In the genomic region with DNA sequence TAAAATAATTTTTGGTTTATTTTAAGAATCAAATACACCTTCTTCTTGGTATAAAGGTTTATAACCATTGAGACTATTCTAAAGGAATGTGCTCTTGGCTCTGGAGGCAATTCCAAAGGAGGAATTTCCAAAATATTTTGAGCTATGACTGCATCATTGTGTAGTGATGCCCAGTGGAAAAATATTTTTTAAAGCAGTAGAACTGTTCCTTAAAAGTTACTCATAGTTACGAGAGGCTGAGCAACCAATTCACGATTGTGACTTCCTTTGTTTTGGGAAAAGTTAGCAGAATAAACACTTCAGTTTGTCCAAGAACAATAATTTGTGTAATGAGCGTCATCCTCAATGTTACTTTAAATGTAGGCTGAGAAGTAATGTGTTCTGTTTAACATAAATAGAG, we compare ENCODE assay signal across 15 cellular contexts.
A peak's percentile ranks its signal among the peaks of the same experiment; 100 is the strongest.
DNase-seq lines count a peak whose midpoint lies in the region; ATAC-seq and TF ChIP-seq lines count a peak whose summit lies in the region.
"Had no signal": no experiment of that assay in that cellular context is flagged by ENCODE, and none has a peak within 500 bp of the region (broad histone marks: within the 10 kb centered on the region; RNA-seq: fewer than 3 reads in every experiment).

No MANE protein-coding gene starts in this region.

- H3K4me3 ChIP-seq in heart right ventricle: no peak overlapping the region
- H3K4me3 ChIP-seq in cardiac fibroblast (replicated peaks in 1 of 2; ENCODE audit: low read depth in 2 of 2, low read length in 2 of 2): no peak overlapping the region
- H3K4me3 ChIP-seq: psoas muscle had no signal

- DNase-seq in heart right ventricle (no peak), cardiac septum (ENCODE audit: low spot score) (no peak), cardiac fibroblast (ENCODE audit: low read depth in 2 of 2) (peak; percentile 75 to 79), kidney glomerular epithelial cell (lab: John Stamatoyannopoulos, UW) (peak; percentile 35), NCI-H1417 treated with DMSO at 0.1 percent for 48 hours (lab: John Stamatoyannopoulos, UW) (no peak)
- no peak for DNase-seq in effector CD4-positive, alpha-beta T cell
- DNase-seq: activated CD4-positive, alpha-beta memory T cell treated with anti-CD3 and anti-CD28 coated beads for 36 hours; amygdala; effector CD8-positive, alpha-beta T cell; KBM-7; psoas muscle; SIG-M5; stimulated activated CD8-positive, alpha-beta memory T cell treated with anti-CD3 and anti-CD28 coated beads, Interleukin-4, amount 100 ng/mL, for 48 hours had no signal

- intact Hi-C loops in heart right ventricle (cut with DNase I) (no loop called here), cardiac septum (cut with DNase I) (no loop called here)

- TF ChIP-seq CTCF in heart right ventricle (IDR thresholded peaks at IDR 0.05) (no peak), cardiac fibroblast (IDR thresholded peaks at IDR 0.05; ENCODE audit: low read depth, low read length) (no peak)

- H3K27ac ChIP-seq in heart right ventricle: no peak overlapping the region
- H3K27ac ChIP-seq: psoas muscle had no signal

- H3K9me3 ChIP-seq in heart right ventricle: no peaks in the 10 kb centered on the region
- H3K9me3 ChIP-seq: psoas muscle had no signal

- H3K4me1 ChIP-seq in heart right ventricle: peaks cover 0 to 6% (median 0%) of the 10 kb centered on the region in 9 donors
- H3K4me1 ChIP-seq: psoas muscle had no signal

- ATAC-seq in heart right ventricle: peak in 5 of 8 donors; percentile 39 to 70 (median 67)
- ATAC-seq in HG02938 (IDR thresholded peaks at IDR 0.05; ENCODE audit: unreplicated experiment): no peak
- ATAC-seq in GM21515 (IDR thresholded peaks at IDR 0.05; ENCODE audit: unreplicated experiment): no peak
- ATAC-seq: psoas muscle had no signal

- H3K27me3 ChIP-seq in heart right ventricle: no peaks in the 10 kb centered on the region

- WGBS in heart right ventricle, 2 donors: 58 to 63% methylated on average over 3 of the region's 3 CpGs

- H3K36me3 ChIP-seq in heart right ventricle: no peaks in the 10 kb centered on the region

Comparison
In these comparisons a context has a peak if more than half of its experiments do, and no peak if none do; other contexts are left out.
1. ATAC-seq: peak in heart right ventricle (5 of 8); none in HG02938 (single experiment) and GM21515 (single experiment).
2. DNase-seq: peak in cardiac fibroblast (2 of 2) and kidney glomerular epithelial cell (single experiment); none in heart right ventricle (0 of 2), cardiac septum (single experiment), NCI-H1417 treated with DMSO at 0.1 percent for 48 hours (single experiment) and effector CD4-positive, alpha-beta T cell (single experiment).